In genomic region chr2:174428214-174428613, GRCh38 we compare ENCODE assay signal across 1 cellular context.
TF ChIP-seq lines count a peak whose summit lies in the region.

No MANE protein-coding gene starts in this region.

TF ChIP-seq in HepG2, 621 proteins besides CTCF, POLR2A, EP300 and RAD21 (continued from another document and continues in another):
- TF ChIP-seq TFDP1 (CRISPR knock-in tag; IDR thresholded peaks at IDR 0.05; ENCODE audit: borderline replicate concordance) (no peak), TRIM22 (IDR thresholded peaks at IDR 0.05) (no peak), ZBTB10 (CRISPR knock-in tag; IDR thresholded peaks at IDR 0.05; ENCODE audit: borderline replicate concordance) (no peak), ZNF512 (CRISPR knock-in tag; IDR thresholded peaks at IDR 0.05) (no peak), SKI (IDR thresholded peaks at IDR 0.05; ENCODE audit: partially characterized antibody) (peak; percentile 36), TCF7L2 (IDR thresholded peaks at IDR 0.05; ENCODE audit: low read depth, low read length) (no peak), RXRB (CRISPR knock-in tag; IDR thresholded peaks at IDR 0.05; ENCODE audit: borderline replicate concordance) (no peak), ZNF432 (CRISPR knock-in tag; IDR thresholded peaks at IDR 0.05; ENCODE audit: borderline replicate concordance) (no peak), SIX4 (CRISPR knock-in tag; IDR thresholded peaks at IDR 0.05) (peak; percentile 26; the same call in 1 of the 2 replicates), TSC22D2 (CRISPR knock-in tag; IDR thresholded peaks at IDR 0.05; ENCODE audit: borderline replicate concordance) (no peak), ZNF331 (CRISPR knock-in tag; IDR thresholded peaks at IDR 0.05) (no peak), TAF1 (CRISPR knock-in tag; IDR thresholded peaks at IDR 0.05) (no peak), RERE (CRISPR knock-in tag; IDR thresholded peaks at IDR 0.05; ENCODE audit: low read depth) (0 out of 2 replicates have a peak, but pooled peaks have one; percentile 62), ZSCAN21 (CRISPR knock-in tag; IDR thresholded peaks at IDR 0.05; ENCODE audit: borderline replicate concordance) (no peak), TCF12 (IDR thresholded peaks at IDR 0.05) (no peak), TCF12 (CRISPR knock-in tag; IDR thresholded peaks at IDR 0.05) (no peak), MLX (CRISPR knock-in tag; IDR thresholded peaks at IDR 0.05) (no peak), ZNF660 (CRISPR knock-in tag; IDR thresholded peaks at IDR 0.05; ENCODE audit: borderline replicate concordance, low read depth) (no peak), ZNF225 (CRISPR knock-in tag; IDR thresholded peaks at IDR 0.05) (no peak), MED8 (CRISPR knock-in tag; IDR thresholded peaks at IDR 0.05; ENCODE audit: insufficient replicate concordance) (no peak), FOXP4 (CRISPR knock-in tag; IDR thresholded peaks at IDR 0.05) (peak; percentile 33; the same call in 1 of the 2 replicates), TFE3 (CRISPR knock-in tag; IDR thresholded peaks at IDR 0.05) (no peak), ZNF549 (CRISPR knock-in tag; IDR thresholded peaks at IDR 0.05) (no peak), ZFP36 (IDR thresholded peaks at IDR 0.05; ENCODE audit: borderline replicate concordance, low read depth, low read length, partially characterized antibody) (no peak), THAP7 (CRISPR knock-in tag; IDR thresholded peaks at IDR 0.05) (no peak), MYC (CRISPR knock-in tag; IDR thresholded peaks at IDR 0.05; ENCODE audit: borderline replicate concordance) (no peak), FOXA3 (CRISPR knock-in tag; IDR thresholded peaks at IDR 0.05) (peak; percentile 91), ARNT (IDR thresholded peaks at IDR 0.05) (no peak), ZNF792 (CRISPR knock-in tag; IDR thresholded peaks at IDR 0.05) (no peak), TIGD3 (CRISPR knock-in tag; IDR thresholded peaks at IDR 0.05; ENCODE audit: borderline replicate concordance) (no peak), DR1 (CRISPR knock-in tag; IDR thresholded peaks at IDR 0.05) (no peak), ZNF460 (CRISPR knock-in tag; IDR thresholded peaks at IDR 0.05; ENCODE audit: borderline replicate concordance) (no peak), SOX5 (CRISPR knock-in tag; IDR thresholded peaks at IDR 0.05; ENCODE audit: borderline replicate concordance) (peak; percentile 73), SAP130 (CRISPR knock-in tag; IDR thresholded peaks at IDR 0.05; ENCODE audit: low read depth) (peak; percentile 41; the same call in 1 of the 2 replicates), MAX (IDR thresholded peaks at IDR 0.05) (no peak), MIER3 (CRISPR knock-in tag; IDR thresholded peaks at IDR 0.05; ENCODE audit: borderline replicate concordance) (peak; percentile 50; the same call in 1 of the 2 replicates), ZNF292 (CRISPR knock-in tag; IDR thresholded peaks at IDR 0.05; ENCODE audit: borderline replicate concordance, low read depth) (no peak), TAF15 (IDR thresholded peaks at IDR 0.05; ENCODE audit: low read depth, low read length, poor library complexity, severe bottlenecking) (no peak), REXO4 (CRISPR knock-in tag; IDR thresholded peaks at IDR 0.05; ENCODE audit: borderline replicate concordance) (no peak), ZNF839 (CRISPR knock-in tag; IDR thresholded peaks at IDR 0.05; ENCODE audit: borderline replicate concordance) (no peak), MAFF (IDR thresholded peaks at IDR 0.05; ENCODE audit: low read depth, low read length) (no peak)
